Comparison of ENCODE assay signal across 9 cellular contexts in genomic region chr6:17086469-17086868, GRCh38. TPM values are rescaled to one million over a fixed set of nuclear protein-coding genes. Genes with fewer than 3 reads are reported as not detected.
A peak's percentile ranks its signal among the peaks of the same experiment; 100 is the strongest.
DNase-seq lines count a peak whose midpoint lies in the region; ATAC-seq and TF ChIP-seq lines count a peak whose summit lies in the region.
"Had no signal": no experiment of that assay in that cellular context is flagged by ENCODE, and none has a peak within 500 bp of the region (broad histone marks: within the 10 kb centered on the region; RNA-seq: fewer than 3 reads in every experiment).

No MANE protein-coding gene starts in this region.

- H3K79me2 ChIP-seq in smooth muscle cell (ENCODE audit: low read depth): no peaks in the 10 kb centered on the region

- WGBS in right cardiac atrium: 33% methylated on average over 11 of the region's 11 CpGs
- WGBS in smooth muscle cell (ENCODE audit: low lambda C conversion rate): 63% methylated on average over 11 of the region's 11 CpGs

- H3K4me3 ChIP-seq in BE2C (ENCODE audit: low read depth, low read length): no peak overlapping the region
- H3K4me3 ChIP-seq in right cardiac atrium (ENCODE audit: low read length): no peak overlapping the region
- no peak overlapping the region for H3K4me3 ChIP-seq in smooth muscle cell

- intact Hi-C loops in right cardiac atrium (cut with DNase I): loop anchor here in 2 of 4 donors (10.0 kb wide), 1 partner anchor 322 kb away; the partner anchor contains the start of gene ATXN1 (in 2 of the 2)

- ATAC-seq in right cardiac atrium (peak; percentile 67 to 70), HG02571 (IDR thresholded peaks at IDR 0.05; ENCODE audit: unreplicated experiment) (no peak), HG02763 (IDR thresholded peaks at IDR 0.05; ENCODE audit: unreplicated experiment) (no peak)

- TF ChIP-seq CTCF in BE2C (IDR thresholded peaks at IDR 0.05; ENCODE audit: low read depth, low read length) (peak; percentile 51), GM13976 (IDR thresholded peaks at IDR 0.05; ENCODE audit: borderline replicate concordance, control extremely low read depth, extremely low read depth, insufficient read depth, missing control alignments) (peak; percentile 54), smooth muscle cell (IDR thresholded peaks at IDR 0.05; ENCODE audit: borderline replicate concordance, insufficient read depth, poor library complexity, severe bottlenecking) (peak; percentile 78)

- H3K4me2 ChIP-seq in smooth muscle cell: no peak overlapping the region

- no peaks in the 10 kb centered on the region for H3K4me1 ChIP-seq in BE2C
- H3K4me1 ChIP-seq in right cardiac atrium (ENCODE audit: control insufficient read depth, insufficient read depth, low read length): no peaks in the 10 kb centered on the region
- H3K4me1 ChIP-seq in smooth muscle cell (ENCODE audit: low read depth): peaks cover 7% of the 10 kb centered on the region

- DNase-seq in BE2C (peak; percentile 40), GM13976 (ENCODE audit: low spot score) (peak; percentile 43), NCI-H524 treated with DMSO at 0.1 percent for 48 hours (lab: John Stamatoyannopoulos, UW) (peak; percentile 36), anterior cingulate cortex (lab: John Stamatoyannopoulos, UW) (peak in 43 of 58 donors; percentile 6 to 78 (median 28)), right cardiac atrium (peak in 2 of 3 donors; percentile 14 to 31), smooth muscle cell (lab: John Stamatoyannopoulos, UW; ENCODE audit: unreplicated experiment) (no peak)
- DNase-seq: naive B cell had no signal

- in situ Hi-C loops in GM13976 (cut with MboI; ENCODE audit: low sequenced_read_pairs, unreplicated experiment): loop anchor here (10.0 to 25.0 kb wide), 3 partner anchors 99 to 749 kb away; no protein-coding TSS in a partner anchor

- H3K27me3 ChIP-seq in BE2C: no peaks in the 10 kb centered on the region; the same call in 1 of the 2 replicates
- H3K27me3 ChIP-seq in right cardiac atrium (ENCODE audit: control insufficient read depth, insufficient read depth): no peaks in the 10 kb centered on the region
- H3K27me3 ChIP-seq in smooth muscle cell (ENCODE audit: low read depth): no peaks in the 10 kb centered on the region

- H2AFZ ChIP-seq in smooth muscle cell (ENCODE audit: low read depth): no peak overlapping the region

- H4K20me1 ChIP-seq in smooth muscle cell (ENCODE audit: low read depth): no peaks in the 10 kb centered on the region

- H3K27ac ChIP-seq in right cardiac atrium (ENCODE audit: low read length): no peak overlapping the region
- H3K27ac ChIP-seq in smooth muscle cell (ENCODE audit: low read depth): peak overlapping the region; percentile 50

- H3K36me3 ChIP-seq in BE2C (no peaks in the 10 kb centered on the region), smooth muscle cell (ENCODE audit: low read depth) (no peaks in the 10 kb centered on the region)

- peaks cover 6% of the 10 kb centered on the region for H3F3A ChIP-seq in smooth muscle cell (ENCODE audit: low read depth)

- no peaks in the 10 kb centered on the region for H3K9me3 ChIP-seq in BE2C
- H3K9me3 ChIP-seq in right cardiac atrium (ENCODE audit: control insufficient read depth, low read length): no peaks in the 10 kb centered on the region
- no peaks in the 10 kb centered on the region for H3K9me3 ChIP-seq in smooth muscle cell (replicated peaks; ENCODE audit: low read depth)

- no peak overlapping the region for H3K9ac ChIP-seq in smooth muscle cell (ENCODE audit: low read depth)

RNA-seq across cellular contexts. Expression of gene STMND1, which starts 15.4 kb away (rescaled TPM):
- polyA plus RNA-seq in BE2C (2012; ENCODE audit: insufficient read depth, insufficient read length, low read depth): 0.29 TPM
- not detected for total RNA-seq in right cardiac atrium
- polyA plus RNA-seq in right cardiac atrium: not detected
- total RNA-seq in smooth muscle cell: not detected in 2 replicates
- not detected in 2 replicates for polyA plus RNA-seq in smooth muscle cell

Comparison
In these comparisons a context has a peak if more than half of its experiments do, and no peak if none do; other contexts are left out.
1. ATAC-seq: peak in right cardiac atrium (2 of 2); none in HG02571 (single experiment) and HG02763 (single experiment).
2. Peak in every context shown above with its lines, with median percentiles within 50 percentile points of each other: CTCF ChIP-seq.